ENCODE assay signal across 11 cellular contexts in genomic region chr2:18209934-18210639, GRCh38.
A peak's percentile ranks its signal among the peaks of the same experiment; 100 is the strongest.
DNase-seq lines count a peak whose midpoint lies in the region; ATAC-seq and TF ChIP-seq lines count a peak whose summit lies in the region.
"Had no signal": no experiment of that assay in that cellular context is flagged by ENCODE, and none has a peak within 500 bp of the region (broad histone marks: within the 10 kb centered on the region; RNA-seq: fewer than 3 reads in every experiment).

No MANE protein-coding gene starts in this region.

- DNase-seq in DMS53 (lab: John Stamatoyannopoulos, UW) (peak; percentile 82), NCI-H146 treated with DMSO at 0.1 percent for 48 hours (lab: John Stamatoyannopoulos, UW; ENCODE audit: unreplicated experiment) (peak; percentile 15), amniotic epithelial cell (ENCODE audit: low read depth) (peak; percentile 54), kidney glomerular epithelial cell (lab: John Stamatoyannopoulos, UW) (peak; percentile 20), neural progenitor cell (ENCODE audit: low spot score) (no peak), NCI-H2171 treated with DMSO at 0.1 percent for 48 hours (lab: John Stamatoyannopoulos, UW) (no peak), NCI-H1694 treated with DMSO at 0.1 percent for 48 hours (lab: John Stamatoyannopoulos, UW) (no peak)
- DNase-seq: erythroblast, kidney had no signal

- no peaks in the 10 kb centered on the region for H3K9me3 Mint-ChIP-seq in neural progenitor cell

- H3K9me3 ChIP-seq in neural progenitor cell (ENCODE audit: low read depth) = no peaks in the 10 kb centered on the region

- no peak overlapping the region for H3K9ac ChIP-seq in neural progenitor cell

- no peaks in the 10 kb centered on the region for H4K20me1 ChIP-seq in neural progenitor cell (ENCODE audit: low read depth)

- H3K36me3 ChIP-seq in neural progenitor cell = no peaks in the 10 kb centered on the region
- H3K36me3 ChIP-seq: cardiac muscle cell had no signal

- H3K27me3 Mint-ChIP-seq in neural progenitor cell (ENCODE audit: insufficient read depth, low read depth) = peaks cover 2% of the 10 kb centered on the region

- no peak overlapping the region for H3K27ac Mint-ChIP-seq in neural progenitor cell

- no peak overlapping the region for H2AFZ ChIP-seq in neural progenitor cell (replicated peaks)

- ATAC-seq in GM21528 (IDR thresholded peaks at IDR 0.05; ENCODE audit: low FRiP score, unreplicated experiment) = no peak

- no peak for TF ChIP-seq CTCF in neural progenitor cell (IDR thresholded peaks at IDR 0.05)

- no peaks in the 10 kb centered on the region for H3K79me2 ChIP-seq in neural progenitor cell (ENCODE audit: low read depth)

- H3K36me3 Mint-ChIP-seq in neural progenitor cell = no peaks in the 10 kb centered on the region

- H3K4me1 ChIP-seq in neural progenitor cell = no peaks in the 10 kb centered on the region

- H3F3A ChIP-seq in neural progenitor cell (ENCODE audit: low read depth) = no peaks in the 10 kb centered on the region

- no peak overlapping the region for H3K4me3 Mint-ChIP-seq in neural progenitor cell

- H3K27ac ChIP-seq in neural progenitor cell = no peak overlapping the region
- H3K27ac ChIP-seq: cardiac muscle cell had no signal

- no peaks in the 10 kb centered on the region for H3K27me3 ChIP-seq in neural progenitor cell
- H3K27me3 ChIP-seq: cardiac muscle cell had no signal

- H3K4me3 ChIP-seq in neural progenitor cell = no peak overlapping the region
- H3K4me3 ChIP-seq: cardiac muscle cell had no signal

- H3K4me1 Mint-ChIP-seq in neural progenitor cell = no peaks in the 10 kb centered on the region

- no peak overlapping the region for H3K4me2 ChIP-seq in neural progenitor cell

Comparison
In these comparisons a context has a peak if more than half of its experiments do, and no peak if none do; other contexts are left out.
1. DNase-seq: peak in DMS53 (single experiment), NCI-H146 treated with DMSO at 0.1 percent for 48 hours (single experiment), amniotic epithelial cell (single experiment) and kidney glomerular epithelial cell (single experiment); none in neural progenitor cell (single experiment), NCI-H2171 treated with DMSO at 0.1 percent for 48 hours (single experiment) and NCI-H1694 treated with DMSO at 0.1 percent for 48 hours (single experiment).